ENCODE assay signal across 13 cellular contexts in the genomic region with DNA sequence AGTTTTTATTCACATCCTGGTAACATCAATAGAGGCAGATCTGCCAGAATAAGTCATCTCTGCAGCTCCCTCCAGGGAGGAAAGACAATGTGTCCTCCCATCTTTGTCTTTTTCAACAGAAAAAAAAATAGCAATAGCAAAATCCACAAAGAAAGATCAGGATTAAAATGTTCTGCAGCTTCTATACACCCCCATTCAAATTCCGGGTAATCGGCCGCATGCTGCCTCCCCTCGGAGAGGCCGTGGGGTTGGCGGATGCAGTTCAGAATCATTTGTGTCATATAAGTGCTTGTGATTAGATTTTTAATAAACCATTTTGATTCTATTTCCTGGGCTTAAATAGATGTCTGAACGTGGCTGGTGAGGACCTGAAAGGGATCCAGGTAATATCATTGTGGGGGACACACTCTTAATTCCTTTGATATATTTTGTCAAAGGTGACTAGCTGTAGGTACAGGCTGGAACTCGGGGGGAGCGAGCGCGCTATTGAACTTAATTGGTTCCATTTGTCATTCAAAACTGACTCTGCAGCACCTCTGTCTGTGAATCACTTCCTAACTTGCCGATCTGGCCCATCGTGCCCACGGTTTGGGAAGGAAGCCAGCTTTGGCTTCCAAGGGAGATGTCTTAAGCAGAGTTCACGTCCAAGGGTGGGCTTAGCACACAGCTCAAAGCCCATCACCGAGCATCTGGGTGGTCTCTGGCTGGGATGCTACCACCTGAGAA.
A peak's percentile ranks its signal among the peaks of the same experiment; 100 is the strongest.
DNase-seq lines count a peak whose midpoint lies in the region; ATAC-seq and TF ChIP-seq lines count a peak whose summit lies in the region.
"Had no signal": no experiment of that assay in that cellular context is flagged by ENCODE, and none has a peak within 500 bp of the region (broad histone marks: within the 10 kb centered on the region; RNA-seq: fewer than 3 reads in every experiment).

No MANE protein-coding gene starts in this region.

- H3K4me1 Mint-ChIP-seq in HFFc6 (ENCODE audit: low read depth): peaks cover 47% of the 10 kb centered on the region

- H3K27ac ChIP-seq in cingulate gyrus (ENCODE audit: low read depth, low read length): peak overlapping the region; percentile 93
- peak overlapping the region; percentile 18 for H3K27ac ChIP-seq in lower lobe of right lung
- peak overlapping the region; percentile 77 for H3K27ac ChIP-seq in temporal lobe (ENCODE audit: low read depth, low read length)

- H3K27me3 ChIP-seq in lower lobe of right lung (ENCODE audit: low read depth): peaks cover 15% of the 10 kb centered on the region

- 0 out of 2 replicates have a peak, but pooled peaks cover 3% of the 10 kb centered on the region for H3K36me3 Mint-ChIP-seq in HFFc6 (ENCODE audit: low read depth)

- H3K9me3 ChIP-seq in lower lobe of right lung: no peaks in the 10 kb centered on the region
- H3K9me3 ChIP-seq: HAP-1 had no signal

- H3K4me1 ChIP-seq in lower lobe of right lung: no peaks in the 10 kb centered on the region
- H3K4me1 ChIP-seq: HAP-1 had no signal

- H3K36me3 ChIP-seq in lower lobe of right lung: no peaks in the 10 kb centered on the region
- H3K36me3 ChIP-seq: HAP-1 had no signal

- peak overlapping the region; percentile 80 for H3K4me3 Mint-ChIP-seq in HFFc6
- H3K4me3 Mint-ChIP-seq: activated T-cell treated with anti-CD3 and anti-CD28 coated beads, Interleukin-2, amount 50 U/mL, for 24 hours had no signal

- TF ChIP-seq CTCF in HFFc6 (IDR thresholded peaks at IDR 0.05) (no peak), lower lobe of right lung (IDR thresholded peaks at IDR 0.05) (no peak), GM13976 (IDR thresholded peaks at IDR 0.05; ENCODE audit: borderline replicate concordance, control extremely low read depth, extremely low read depth, insufficient read depth, missing control alignments) (no peak)

- ATAC-seq in lower lobe of right lung: no peak
- ATAC-seq in HG03354 (IDR thresholded peaks at IDR 0.05; ENCODE audit: poor library complexity, severe bottlenecking, unreplicated experiment): no peak
- ATAC-seq: activated CD4-positive, CD25-positive, alpha-beta regulatory T cell treated with anti-CD3 and anti-CD28 coated beads, Interleukin-2, amount 50 U/mL, for 24 hours had no signal

- H3K9me3 Mint-ChIP-seq in HFFc6: no peaks in the 10 kb centered on the region
- H3K9me3 Mint-ChIP-seq: activated T-cell treated with anti-CD3 and anti-CD28 coated beads, Interleukin-2, amount 50 U/mL, for 24 hours had no signal

- H3K4me3 ChIP-seq in lower lobe of right lung: no peak overlapping the region
- H3K4me3 ChIP-seq: HAP-1 had no signal

- intact Hi-C loops in lower lobe of right lung (cut with DNase I): no loop called here

- H3K27me3 Mint-ChIP-seq in HFFc6 (ENCODE audit: insufficient read depth): peaks cover 9% of the 10 kb centered on the region

- DNase-seq in HFFc6: peak; percentile 27
- DNase-seq in lower lobe of right lung: no peak
- DNase-seq in GM13976 (ENCODE audit: low spot score): no peak
- no peak for DNase-seq in HK-2 (ENCODE audit: unreplicated experiment)
- DNase-seq in foreskin melanocyte: no peak
- DNase-seq: activated T-cell treated with anti-CD3 and anti-CD28 coated beads, Interleukin-2, amount 50 U/mL, for 24 hours; NCI-H2171 treated with DMSO at 0.1 percent for 48 hours; stimulated activated CD4-positive, alpha-beta T cell treated with anti-CD3 and anti-CD28 coated beads, Interleukin-2, amount 100 ng/mL, for 24 hours had no signal

- in situ Hi-C loops in GM13976 (cut with MboI; ENCODE audit: low sequenced_read_pairs, unreplicated experiment): no loop called here

- peak overlapping the region; percentile 93 for H3K27ac Mint-ChIP-seq in HFFc6
- H3K27ac Mint-ChIP-seq: activated T-cell treated with anti-CD3 and anti-CD28 coated beads, Interleukin-2, amount 50 U/mL, for 24 hours had no signal

Comparison
In these comparisons a context has a peak if more than half of its experiments do, and no peak if none do; other contexts are left out.
1. H3K27ac ChIP-seq: peak in every context shown above with its lines; median percentile 93 in cingulate gyrus; 77 in temporal lobe; 18 in lower lobe of right lung.